In genomic region chr13:41427700-41428099, GRCh38 we compare ENCODE assay signal across 12 cellular contexts. TPM values are rescaled to one million over a fixed set of nuclear protein-coding genes. Genes with fewer than 3 reads are reported as not detected.
DNase-seq lines count a peak whose midpoint lies in the region; TF ChIP-seq lines count a peak whose summit lies in the region.
"Had no signal": no experiment of that assay in that cellular context is flagged by ENCODE, and none has a peak within 500 bp of the region (broad histone marks: within the 10 kb centered on the region; RNA-seq: fewer than 3 reads in every experiment).

No MANE protein-coding gene starts in this region.

- H3K4me3 Mint-ChIP-seq in osteocyte (ENCODE audit: unreplicated experiment) = peak overlapping the region; percentile 17

- no peak overlapping the region for H3K27ac Mint-ChIP-seq in osteocyte (ENCODE audit: unreplicated experiment)

- peak overlapping the region; percentile 7; the same call in 1 of the 2 replicates for H3K4me2 ChIP-seq in OCI-LY3 (ENCODE audit: low read length)

- peaks cover 6% of the 10 kb centered on the region for H3K27me3 Mint-ChIP-seq in osteocyte (ENCODE audit: unreplicated experiment)

- no peak overlapping the region for H2AFZ ChIP-seq in OCI-LY3 (ENCODE audit: low read depth, low read length)

- peaks cover 5% of the 10 kb centered on the region for H3K9me3 Mint-ChIP-seq in osteocyte (ENCODE audit: unreplicated experiment)

- no peaks in the 10 kb centered on the region for H3K4me1 Mint-ChIP-seq in osteocyte (ENCODE audit: unreplicated experiment)

- peak; percentile 3 for DNase-seq in NCI-H2171 treated with DMSO at 0.1 percent for 48 hours (lab: John Stamatoyannopoulos, UW)
- DNase-seq in NCI-H2171 (lab: John Stamatoyannopoulos, UW) = no peak
- peak; percentile 23 for DNase-seq in dermis blood vessel endothelial cell
- peak; percentile 32 for DNase-seq in osteocyte (ENCODE audit: extremely low spot score, unreplicated experiment)
- DNase-seq in mucosa of gallbladder (ENCODE audit: low spot score) = no peak
- no peak for DNase-seq in globus pallidus (ENCODE audit: low spot score)
- no peak for DNase-seq in SJCRH30
- DNase-seq: 8988T, DND-41, glutamatergic neuron, Kasumi-1 had no signal

- H3K9me3 ChIP-seq in OCI-LY3 (ENCODE audit: insufficient read depth, low read length) (no peaks in the 10 kb centered on the region), SJCRH30 (replicated peaks) (no peaks in the 10 kb centered on the region)

- H3K27me3 ChIP-seq in OCI-LY3 (ENCODE audit: low read depth, low read length) (no peaks in the 10 kb centered on the region), SJCRH30 (no peaks in the 10 kb centered on the region)

- no peak for TF ChIP-seq CTCF in OCI-LY3 (IDR thresholded peaks at IDR 0.05; ENCODE audit: low read depth, low read length)
- TF ChIP-seq CTCF in osteocyte (IDR thresholded peaks at IDR 0.05) = no peak

- H3K36me3 ChIP-seq in OCI-LY3 (replicated peaks; ENCODE audit: low read depth, low read length) (no peaks in the 10 kb centered on the region), SJCRH30 (no peaks in the 10 kb centered on the region)

- no peaks in the 10 kb centered on the region for H3K36me3 Mint-ChIP-seq in osteocyte (ENCODE audit: unreplicated experiment)

- H3K4me3 ChIP-seq in OCI-LY3 (ENCODE audit: low read length) (no peak overlapping the region), SJCRH30 (no peak overlapping the region)

- H4K20me1 ChIP-seq in OCI-LY3 (ENCODE audit: insufficient read depth, low read length) = no peaks in the 10 kb centered on the region

- no peak overlapping the region for H3K27ac ChIP-seq in OCI-LY3 (ENCODE audit: low read length)
- H3K27ac ChIP-seq in SJCRH30 = no peak overlapping the region

- H3K4me1 ChIP-seq in OCI-LY3 (ENCODE audit: low read length) (no peaks in the 10 kb centered on the region), SJCRH30 (no peaks in the 10 kb centered on the region)

- no peaks in the 10 kb centered on the region for H3K79me2 ChIP-seq in OCI-LY3 (ENCODE audit: low read length)

- no peak overlapping the region for H3K9ac ChIP-seq in OCI-LY3 (ENCODE audit: low read length)

RNA-seq across cellular contexts. Expression of gene RGCC, which starts 29.6 kb away (rescaled TPM):
- total RNA-seq in dermis blood vessel endothelial cell (79.7 and 174 TPM in 2 replicates), osteocyte (1.3 and 1.6 TPM in 2 replicates), mucosa of gallbladder (38.8 TPM)
- total RNA-seq in SJCRH30 (2014; rRNA removed; shearing (Covaris generic)) = not detected in 2 replicates

Comparison
In these comparisons a context has a peak if more than half of its experiments do, and no peak if none do; other contexts are left out.
1. DNase-seq: peak in NCI-H2171 treated with DMSO at 0.1 percent for 48 hours (single experiment), dermis blood vessel endothelial cell (single experiment) and osteocyte (single experiment); none in NCI-H2171 (single experiment), mucosa of gallbladder (single experiment), globus pallidus (single experiment) and SJCRH30 (0 of 2).
2. RNA of gene RGCC, which starts 29.6 kb away (total RNA-seq): 79.7 to 174 TPM in dermis blood vessel endothelial cell and 38.8 TPM in mucosa of gallbladder (single experiment); 1.3 to 1.6 TPM in osteocyte and not detected in SJCRH30; every median in the first group is over 10 times any median in the second.